9 cellular contexts compared by ENCODE assay signal in genomic region chr1:15627343-15627988, GRCh38. TPM values are rescaled to one million over a fixed set of nuclear protein-coding genes. Genes with fewer than 3 reads are reported as not detected.
DNase-seq lines count a peak whose midpoint lies in the region; ATAC-seq and TF ChIP-seq lines count a peak whose summit lies in the region.
"Had no signal": no experiment of that assay in that cellular context is flagged by ENCODE, and none has a peak within 500 bp of the region (broad histone marks: within the 10 kb centered on the region; RNA-seq: fewer than 3 reads in every experiment).

No MANE protein-coding gene starts in this region.

- ATAC-seq in GM21423 (IDR thresholded peaks at IDR 0.05; ENCODE audit: unreplicated experiment) (peak; percentile 91), HG03558 (IDR thresholded peaks at IDR 0.05; ENCODE audit: extremely low read depth, unreplicated experiment) (peak; percentile 86)

- H3K4me1 ChIP-seq in cardiac muscle cell (ENCODE audit: low read depth): peaks cover 6% of the 10 kb centered on the region
- H3K4me1 ChIP-seq in PC-9 (replicated peaks; ENCODE audit: insufficient read depth): no peaks in the 10 kb centered on the region

- POLR2A ChIA-PET in PC-9 (lab: Charles Lee; ENCODE audit: unreplicated experiment): interaction anchor here (0.6 kb wide), 1 partner anchor 12 kb away, joined by 3 read pairs; no protein-coding TSS in a partner anchor

- BruUV-seq in PC-9 (replicated peaks; lab: Mats Ljungman, UMichigan): no TSS peak

- peak; percentile 28 for DNase-seq in GM03348 (ENCODE audit: low spot score)
- DNase-seq in cardiac muscle cell (ENCODE audit: low read depth in 1 of 2, low spot score in 1 of 2): no peak
- no peak for DNase-seq in PC-9
- DNase-seq in cerebellar nuclear complex (lab: John Stamatoyannopoulos, UW): no peak
- no peak for DNase-seq in NCI-H146 (lab: John Stamatoyannopoulos, UW)
- no peak for DNase-seq in activated naive CD4-positive, alpha-beta T cell (lab: John Stamatoyannopoulos, UW)
- DNase-seq: SK-N-SH had no signal

- TF ChIP-seq CTCF in cardiac muscle cell (IDR thresholded peaks at IDR 0.05; ENCODE audit: low read depth, low read length) (no peak), PC-9 (conservative IDR thresholded peaks at IDR 0.05) (no peak)

- CTCF ChIA-PET in PC-9 (lab: Charles Lee): no interaction called here

- H3K79me2 ChIP-seq in PC-9 (ENCODE audit: low read depth): peaks cover 72% of the 10 kb centered on the region

- no peaks in the 10 kb centered on the region for H3F3A ChIP-seq in PC-9 (ENCODE audit: insufficient read depth, low read depth)

- no peak overlapping the region for H3K4me2 ChIP-seq in PC-9
- H3K4me2 ChIP-seq: SK-N-SH had no signal

- no peaks in the 10 kb centered on the region for H3K9me2 ChIP-seq in PC-9 (ENCODE audit: insufficient read depth)
- H3K9me2 ChIP-seq: SK-N-SH had no signal

- H3K27ac ChIP-seq in cardiac muscle cell (peak overlapping the region; percentile 26), PC-9 (no peak overlapping the region; the same call in 1 of the 2 replicates)

- intact Hi-C loops in PC-9 (cut with micrococcal nuclease; ENCODE audit: unreplicated experiment): no loop called here

- no peaks in the 10 kb centered on the region for H3K9me3 ChIP-seq in cardiac muscle cell (ENCODE audit: low read depth)
- no peaks in the 10 kb centered on the region for H3K9me3 ChIP-seq in PC-9 (ENCODE audit: insufficient read depth, low read depth)
- H3K9me3 ChIP-seq: SK-N-SH had no signal

- H3K36me3 ChIP-seq in cardiac muscle cell (peaks cover 29% of the 10 kb centered on the region), PC-9 (ENCODE audit: low read depth) (peaks cover 19% of the 10 kb centered on the region)

- H3K27me3 ChIP-seq in cardiac muscle cell (no peaks in the 10 kb centered on the region), PC-9 (ENCODE audit: insufficient read depth, low read depth) (no peaks in the 10 kb centered on the region)

- H2AFZ ChIP-seq in PC-9: no peak overlapping the region

- H4K20me1 ChIP-seq in PC-9 (ENCODE audit: insufficient read depth): peaks cover 20% of the 10 kb centered on the region

- no peak overlapping the region for H3K4me3 ChIP-seq in cardiac muscle cell
- no peak overlapping the region for H3K4me3 ChIP-seq in PC-9

RNA-seq across cellular contexts. Expression of gene DDI2, which starts 10.2 kb away (rescaled TPM):
- total RNA-seq in cardiac muscle cell (11.3 and 26.8 TPM in 2 replicates), PC-9 (2021) (36.1 and 38.0 TPM in 2 replicates)
- polyA plus RNA-seq in cardiac muscle cell: 7.4 and 10.0 TPM in 2 replicates

RNA-seq across cellular contexts. Expression of gene AGMAT, which starts 42.6 kb away (rescaled TPM):
- total RNA-seq in cardiac muscle cell (0.45 and 0.70 TPM in 2 replicates), PC-9 (2021) (2.7 and 2.9 TPM in 2 replicates)
- 0.12 and 0.31 TPM in 2 replicates for polyA plus RNA-seq in cardiac muscle cell

RNA-seq across cellular contexts. Expression of gene PLEKHM2, which starts 56.7 kb away (rescaled TPM):
- total RNA-seq in cardiac muscle cell (71.9 and 99.8 TPM in 2 replicates), PC-9 (2021) (45.9 and 51.8 TPM in 2 replicates)
- 56.8 and 68.3 TPM in 2 replicates for polyA plus RNA-seq in cardiac muscle cell
